ENCODE assay signal across 9 cellular contexts in the genomic region with DNA sequence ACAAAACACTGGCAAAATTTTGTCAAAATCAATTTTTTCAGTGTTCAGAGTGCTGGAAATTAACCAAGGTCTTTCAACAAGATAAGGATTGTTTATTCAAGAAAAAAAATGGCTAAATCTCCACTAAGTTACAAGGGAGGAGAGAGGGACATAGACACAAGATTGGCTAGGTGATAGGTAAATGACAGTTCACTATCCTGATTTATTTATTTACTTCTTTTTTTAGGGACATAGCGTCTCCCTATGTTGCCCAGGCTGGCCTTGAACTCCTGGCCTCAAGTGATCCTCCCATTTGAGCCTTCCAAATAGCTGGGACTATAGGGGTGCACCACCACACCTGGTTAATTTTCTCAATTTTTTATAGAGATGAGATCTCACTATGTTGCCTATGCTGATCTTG.
"Had no signal": no experiment of that assay in that cellular context is flagged by ENCODE, and none has a peak within 500 bp of the region (broad histone marks: within the 10 kb centered on the region; RNA-seq: fewer than 3 reads in every experiment).

No MANE protein-coding gene starts in this region.

- H3K27ac Mint-ChIP-seq: HFFc6 had no signal

- H3K9ac ChIP-seq: GM23248 had no signal

- H3K9me3 ChIP-seq: HAP-1 had no signal

- ATAC-seq: HCT116, K562 had no signal

- H3K27ac ChIP-seq: GM23248, HL-60 had no signal

- H3K36me3 ChIP-seq: HAP-1 had no signal

- H2AFZ ChIP-seq: GM23248 had no signal

- DNase-seq: GM23248, GOT3, H7, HFFc6, IMR-90 had no signal

- H3K4me3 ChIP-seq: GM23248, HAP-1, K562 had no signal

- H3K4me3 Mint-ChIP-seq: HFFc6 had no signal
